In the genomic region with DNA sequence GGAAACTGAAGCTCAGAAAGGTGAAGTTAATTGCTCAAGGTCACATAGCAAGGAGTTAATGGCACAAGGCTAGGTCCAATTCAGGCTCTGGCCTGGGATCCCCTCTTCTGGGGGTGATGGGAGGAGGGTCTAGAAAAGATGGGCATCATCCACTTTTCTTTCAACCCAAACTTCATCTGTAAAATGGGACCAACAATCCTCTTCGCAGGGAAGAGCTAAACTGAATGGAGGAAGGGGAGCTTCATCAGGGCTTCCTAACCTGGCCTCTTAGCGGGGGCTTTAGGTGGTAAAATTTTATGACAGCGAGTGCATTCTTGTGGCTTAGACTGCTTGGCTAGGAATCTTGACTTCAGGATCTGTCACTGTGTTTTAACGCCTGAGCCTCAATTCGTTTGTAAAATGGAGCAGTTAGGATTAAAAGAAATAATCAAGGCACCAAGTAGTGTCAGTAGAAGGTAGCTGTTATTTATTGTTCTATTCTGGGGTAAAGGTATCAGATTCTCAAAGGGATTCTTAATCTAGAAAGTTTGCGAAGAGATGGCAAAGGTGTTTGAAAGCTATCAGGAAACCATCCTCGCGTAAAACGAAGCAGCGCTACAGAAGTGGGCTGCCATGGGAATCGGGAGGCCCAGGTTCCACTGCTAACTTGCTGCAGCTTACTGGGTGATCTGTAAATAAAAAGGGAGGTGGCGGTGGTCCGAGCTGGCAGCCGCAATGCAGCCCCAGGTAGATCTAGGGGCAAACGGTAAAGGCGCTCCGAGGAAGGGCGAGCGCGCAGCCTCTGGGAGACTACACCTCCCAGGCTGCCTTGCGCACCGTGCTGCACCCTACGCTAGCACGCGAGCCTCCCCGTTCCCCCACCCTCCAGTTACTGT, we compare ENCODE assay signal across 1 cellular context.
TF ChIP-seq lines count a peak whose summit lies in the region.

No MANE protein-coding gene starts in this region.

TF ChIP-seq in endothelial cell of umbilical vein, 7 proteins besides CTCF, POLR2A, EP300 and RAD21:
- TF ChIP-seq EZH2 (IDR thresholded peaks at IDR 0.05; ENCODE audit: borderline replicate concordance, low read depth, low read length, severe bottlenecking) (no peak), MYC (IDR thresholded peaks at IDR 0.05; ENCODE audit: low read depth, low read length) (peak; percentile 90), FOS (IDR thresholded peaks at IDR 0.05; ENCODE audit: borderline replicate concordance, insufficient read depth, low read length) (no peak), POLR2AphosphoS5 (IDR thresholded peaks at IDR 0.05; ENCODE audit: insufficient read depth, low read depth, low read length) (peak; percentile 84)
- TF ChIP-seq, protein P1, sequence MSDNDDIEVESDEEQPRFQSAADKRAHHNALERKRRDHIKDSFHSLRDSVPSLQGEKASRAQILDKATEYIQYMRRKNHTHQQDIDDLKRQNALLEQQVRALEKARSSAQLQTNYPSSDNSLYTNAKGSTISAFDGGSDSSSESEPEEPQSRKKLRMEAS (IDR thresholded peaks at IDR 0.05; ENCODE audit: insufficient read depth, insufficient read length), result peak; percentile 55
